In genomic region chr12:127944211-127944899, GRCh38 we compare ENCODE assay signal across 12 cellular contexts.
"Had no signal": no experiment of that assay in that cellular context is flagged by ENCODE, and none has a peak within 500 bp of the region (broad histone marks: within the 10 kb centered on the region; RNA-seq: fewer than 3 reads in every experiment).

No MANE protein-coding gene starts in this region.

- FAIRE-seq: TTC549 had no signal

- H3K36me3 ChIP-seq: adrenal gland, suprapubic skin had no signal

- ATAC-seq: activated CD8-positive, alpha-beta T cell treated with anti-CD3 and anti-CD28 coated beads, Interleukin-2, amount 10 ng/mL, durations not matched to agents 7 days and 5 days; esophagus mucosa; sciatic nerve; WTC11 had no signal

- H3K4me3 ChIP-seq: adrenal gland, dorsolateral prefrontal cortex, suprapubic skin had no signal

- H3K4me1 ChIP-seq: adrenal gland, suprapubic skin had no signal

- H3K9me3 ChIP-seq: adrenal gland, suprapubic skin had no signal

- H3K27me3 ChIP-seq: adrenal gland, dorsolateral prefrontal cortex, suprapubic skin had no signal

- DNase-seq: activated CD4-positive, alpha-beta T cell treated with anti-CD3 and anti-CD28 coated beads for 48 hours; activated CD8-positive, alpha-beta memory T cell treated with anti-CD3 and anti-CD28 coated beads, Interleukin-2, amount 50 U/mL, for 4 hours; activated CD8-positive, alpha-beta T cell treated with anti-CD3 and anti-CD28 coated beads, Interleukin-2, amount 10 ng/mL, durations not matched to agents 7 days and 5 days; activated effector memory CD4-positive, alpha-beta T cell treated with anti-CD3 and anti-CD28 coated beads, Interleukin-2, amount 50 U/mL, for 16 hours; activated T-cell treated with anti-CD3 and anti-CD28 coated beads, Interleukin-2, amount 50 U/mL, for 48 hours; adrenal gland; dorsolateral prefrontal cortex had no signal

- H3K27ac ChIP-seq: adrenal gland, dorsolateral prefrontal cortex, suprapubic skin had no signal
